Comparison of ENCODE assay signal across 8 cellular contexts in genomic region chr15:77819841-77820728, GRCh38.
DNase-seq lines count a peak whose midpoint lies in the region; ATAC-seq, FAIRE-seq and TF ChIP-seq lines count a peak whose summit lies in the region.

No MANE protein-coding gene starts in this region.

- H3K27ac ChIP-seq in A549 (peak overlapping the region; percentile 13 to 67; a peak in 4 of 6 replicates), GM23338 (ENCODE audit: low read depth) (no peak overlapping the region), WERI-Rb-1 (peak overlapping the region; percentile 77)

- H3K4me3 ChIP-seq in A549 (peak overlapping the region; percentile 54), GM23338 (peak overlapping the region; percentile 65), WERI-Rb-1 (ENCODE audit: low read depth, low read length) (peak overlapping the region; percentile 46)

- no peaks in the 10 kb centered on the region; the same call in 2 of the 3 replicates for H3K9me3 Mint-ChIP-seq in GM23338
- no peaks in the 10 kb centered on the region for H3K9me3 Mint-ChIP-seq in type B pancreatic cell

- H3K9me3 ChIP-seq in A549 (no peaks in the 10 kb centered on the region), WERI-Rb-1 (ENCODE audit: severe bottlenecking) (no peaks in the 10 kb centered on the region)

- peak; percentile 19 to 36; a peak in 3 of 5 replicates for TF ChIP-seq RAD21 in A549 (conservative IDR thresholded peaks at IDR 0.05 in 1 of 2, IDR thresholded peaks at IDR 0.05 in 1 of 2)

- H3K27ac Mint-ChIP-seq in GM23338: no peak overlapping the region
- no peak overlapping the region for H3K27ac Mint-ChIP-seq in type B pancreatic cell

- no peak for TF ChIP-seq EP300 in A549 (IDR thresholded peaks at IDR 0.05)

- H3K79me2 ChIP-seq in GM23338 (replicated peaks; ENCODE audit: insufficient read depth): no peaks in the 10 kb centered on the region

- H3K4me2 ChIP-seq in A549: peak overlapping the region; percentile 99
- peak overlapping the region; percentile 87 for H3K4me2 ChIP-seq in GM23338

- WGBS in A549 (ENCODE audit: missing lambda C conversion rate): 3% methylated on average over 13 of the region's 91 CpGs

- H3K36me3 Mint-ChIP-seq in GM23338 (ENCODE audit: low read depth) (no peaks in the 10 kb centered on the region), type B pancreatic cell (no peaks in the 10 kb centered on the region)

- H3K27me3 Mint-ChIP-seq in GM23338 (ENCODE audit: insufficient read depth, low read depth, poor library complexity): peaks cover 41% of the 10 kb centered on the region
- peaks cover 60% of the 10 kb centered on the region for H3K27me3 Mint-ChIP-seq in type B pancreatic cell

- peak overlapping the region; percentile 76; the same call in 1 of the 2 replicates for H2AFZ ChIP-seq in GM23338

- FAIRE-seq in A549 (lab: Jason Lieb, UNC): no peak

- POLR2A ChIA-PET in A549 (lab: Yijun Ruan, JAX): interaction anchor here (1.0 kb wide), 1 partner anchor 277 kb away, joined by 3 read pairs; no protein-coding TSS in a partner anchor

- H3K4me1 ChIP-seq in A549: peaks cover 8% of the 10 kb centered on the region; the same call in 1 of the 3 replicates
- peaks cover 3% of the 10 kb centered on the region for H3K4me1 ChIP-seq in GM23338 (ENCODE audit: insufficient read depth)

- no peaks in the 10 kb centered on the region; the same call in 1 of the 2 replicates for H4K20me1 ChIP-seq in GM23338 (replicated peaks; ENCODE audit: insufficient read depth)

- no peak for TF ChIP-seq POLR2A in A549 (IDR thresholded peaks at IDR 0.05; ENCODE audit: low read length)

- no peaks in the 10 kb centered on the region for H3F3A ChIP-seq in GM23338 (replicated peaks; ENCODE audit: low read depth)

- CTCF ChIA-PET in A549 (lab: Yijun Ruan, JAX): interaction anchor here (0.6 to 10.7 kb wide), 45 partner anchors 8 to 1484 kb away, joined by 3 to 271 read pairs (median 9); partner anchors contain the start of gene LINGO1

- peak; percentile 62 for TF ChIP-seq CTCF in A549 (IDR thresholded peaks at IDR 0.05)
- peak; percentile 38 to 76 for TF ChIP-seq CTCF in GM23338 (conservative IDR thresholded peaks at IDR 0.05; ENCODE audit: low read depth in 2 of 2)
- TF ChIP-seq CTCF in WERI-Rb-1 (IDR thresholded peaks at IDR 0.05; ENCODE audit: low read depth, low read length): peak; percentile 77
- TF ChIP-seq CTCF in type B pancreatic cell (conservative IDR thresholded peaks at IDR 0.05): peak; percentile 51

- H3K36me3 ChIP-seq in GM23338 (ENCODE audit: insufficient read depth) (no peaks in the 10 kb centered on the region), WERI-Rb-1 (peaks cover 9% of the 10 kb centered on the region)

- H3K4me1 Mint-ChIP-seq in GM23338 (peaks cover 18% of the 10 kb centered on the region), type B pancreatic cell (ENCODE audit: unreplicated experiment) (peaks cover 8% of the 10 kb centered on the region)

- ATAC-seq in A549: peak; percentile 69 to 90
- ATAC-seq in GM23338: peak; percentile 69
- ATAC-seq in GM19455 (IDR thresholded peaks at IDR 0.05; ENCODE audit: unreplicated experiment): no peak
- no peak for ATAC-seq in GM21737 (IDR thresholded peaks at IDR 0.05; ENCODE audit: unreplicated experiment)

- H3K9me2 ChIP-seq in GM23338 (ENCODE audit: insufficient read depth): no peaks in the 10 kb centered on the region

- peak; percentile 70 to 87 for DNase-seq in A549 (ENCODE audit: low read depth in 1 of 2, low spot score in 1 of 2)
- DNase-seq in GM23338 (ENCODE audit: low spot score): peak; percentile 76
- peak; percentile 87 for DNase-seq in WERI-Rb-1
- peak; percentile 79 for DNase-seq in iPS-NIHi11 (ENCODE audit: low spot score)
- no peak for DNase-seq in type B pancreatic cell (ENCODE audit: extremely low spot score, unreplicated experiment)
- no peak for DNase-seq in NCI-H446 treated with DMSO at 0.1 percent for 48 hours (lab: John Stamatoyannopoulos, UW)

- H3K27me3 ChIP-seq in GM23338 (ENCODE audit: insufficient read depth): peaks cover 44% of the 10 kb centered on the region
- no peaks in the 10 kb centered on the region for H3K27me3 ChIP-seq in WERI-Rb-1 (ENCODE audit: insufficient read depth, low read depth, severe bottlenecking)

- peak overlapping the region; percentile 64 for H3K4me3 Mint-ChIP-seq in GM23338
- H3K4me3 Mint-ChIP-seq in type B pancreatic cell: peak overlapping the region; percentile 81

TF ChIP-seq in A549, 52 proteins besides CTCF, POLR2A, EP300 and RAD21:
- TF ChIP-seq PHF8 (IDR thresholded peaks at IDR 0.05; ENCODE audit: borderline replicate concordance, low read depth) (no peak), MAX (IDR thresholded peaks at IDR 0.05) (peak; percentile 55; the same call in 1 of the 2 replicates), KDM1A (IDR thresholded peaks at IDR 0.05; ENCODE audit: low read depth) (no peak), TP53 (CRISPR knock-in tag; IDR thresholded peaks at IDR 0.05) (no peak), NR3C1 (IDR thresholded peaks at IDR 0.05) (no peak), SMC3 (IDR thresholded peaks at IDR 0.05) (0 out of 3 replicates have a peak, but pooled peaks have one; percentile 10), MAZ (IDR thresholded peaks at IDR 0.05; ENCODE audit: borderline replicate concordance, low read depth, low read length) (no peak), ZC3H11A (IDR thresholded peaks at IDR 0.05) (no peak), MAFK (IDR thresholded peaks at IDR 0.05; ENCODE audit: partially characterized antibody) (no peak), USF2 (IDR thresholded peaks at IDR 0.05) (no peak), E2F6 (IDR thresholded peaks at IDR 0.05; ENCODE audit: borderline replicate concordance, low read depth) (peak; percentile 50; the same call in 1 of the 2 replicates), NFE2L2 (conservative IDR thresholded peaks at IDR 0.05; ENCODE audit: low read length) (no peak), ZNF302 (CRISPR knock-in tag; IDR thresholded peaks at IDR 0.05) (no peak), HOXB13 (CRISPR knock-in tag; IDR thresholded peaks at IDR 0.05; ENCODE audit: low read depth) (no peak), BHLHE40 (IDR thresholded peaks at IDR 0.05; ENCODE audit: low read depth, low read length) (no peak)

TF ChIP-seq in GM23338, 12 proteins besides CTCF, POLR2A, EP300 and RAD21 (continues in another document):
- TF ChIP-seq ZNF331 (CRISPR knock-in tag; IDR thresholded peaks at IDR 0.05; ENCODE audit: low read depth): no peak
- no peak for TF ChIP-seq EZH2 (IDR thresholded peaks at IDR 0.05; ENCODE audit: low read depth, unreplicated experiment)
- TF ChIP-seq CREB1 (CRISPR knock-in tag; IDR thresholded peaks at IDR 0.05; ENCODE audit: low read depth): no peak
- TF ChIP-seq NANOG (IDR thresholded peaks at IDR 0.05; ENCODE audit: borderline replicate concordance): no peak
- no peak for TF ChIP-seq EZH2phosphoT487 (IDR thresholded peaks at IDR 0.05; ENCODE audit: unreplicated experiment)
- no peak for TF ChIP-seq ZNF462 (CRISPR knock-in tag; IDR thresholded peaks at IDR 0.05)

Comparison
In these comparisons a context has a peak if more than half of its experiments do, and no peak if none do; other contexts are left out.
1. ATAC-seq: peak in A549 (2 of 2) and GM23338 (single experiment); none in GM19455 (single experiment) and GM21737 (single experiment).
2. DNase-seq: peak in A549 (2 of 2), GM23338 (single experiment), WERI-Rb-1 (single experiment) and iPS-NIHi11 (single experiment); none in type B pancreatic cell (single experiment) and NCI-H446 treated with DMSO at 0.1 percent for 48 hours (single experiment).
3. Peak in every context shown above with its lines, with median percentiles within 50 percentile points of each other: H3K4me3 ChIP-seq and CTCF ChIP-seq.